Comparison of ENCODE assay signal across 8 cellular contexts in genomic region chr6:157323924-157324276, GRCh38. TPM values are rescaled to one million over a fixed set of nuclear protein-coding genes. Genes with fewer than 3 reads are reported as not detected.
DNase-seq lines count a peak whose midpoint lies in the region; ATAC-seq and TF ChIP-seq lines count a peak whose summit lies in the region.

No MANE protein-coding gene starts in this region.

- H3K9me2 ChIP-seq in OCI-LY1 (ENCODE audit: low read depth, low read length) (no peaks in the 10 kb centered on the region), hepatocyte (replicated peaks; ENCODE audit: insufficient read depth) (no peaks in the 10 kb centered on the region)

- H3K4me3 ChIP-seq in H7 (ENCODE audit: insufficient read depth, low read depth, low read length) (peak overlapping the region; percentile 94), OCI-LY1 (ENCODE audit: low read depth, low read length, poor library complexity, severe bottlenecking) (peak overlapping the region; percentile 73), astrocyte of the cerebellum (ENCODE audit: low read depth, low read length) (peak overlapping the region; percentile 73), hepatocyte (peak overlapping the region; percentile 82), gastrocnemius medialis (peak overlapping the region; percentile 73 to 91 (median 80))

- in situ Hi-C loops in astrocyte of the cerebellum (cut with HindIII; ENCODE audit: low sequenced_read_pairs) (loop anchor here (5.0 kb wide), 3 partner anchors 48 to 558 kb away; no protein-coding TSS in a partner anchor), gastrocnemius medialis (cut with MboI; ENCODE audit: low sequenced_read_pairs in 4 of 4) (loop anchor here in 2 of 4 donors (10.0 kb wide), 2 partner anchors 51 to 271 kb away; no protein-coding TSS in a partner anchor)

- intact Hi-C loops in gastrocnemius medialis (cut with DNase I; ENCODE audit: low total_unique reads), result loop anchor here (2.0 kb wide), 1 partner anchor 57 kb away; the partner anchor contains the start of gene ZDHHC14

- no peaks in the 10 kb centered on the region for H3K9me3 ChIP-seq in OCI-LY1 (ENCODE audit: low read length)
- H3K9me3 ChIP-seq in hepatocyte (ENCODE audit: low read depth), result no peaks in the 10 kb centered on the region
- H3K9me3 ChIP-seq in gastrocnemius medialis, result no peaks in the 10 kb centered on the region

- H3F3A ChIP-seq in OCI-LY1 (ENCODE audit: insufficient read depth, low read length), result no peaks in the 10 kb centered on the region

- H3K79me2 ChIP-seq in OCI-LY1 (ENCODE audit: insufficient read depth, low read length), result no peaks in the 10 kb centered on the region
- peaks cover 18% of the 10 kb centered on the region for H3K79me2 ChIP-seq in hepatocyte

- H3K4me1 ChIP-seq in OCI-LY1 (ENCODE audit: insufficient read depth, low read length, severe bottlenecking) (peaks cover 15% of the 10 kb centered on the region), hepatocyte (ENCODE audit: insufficient read depth) (peaks cover 4% of the 10 kb centered on the region), gastrocnemius medialis (peaks cover 16 to 35% of the 10 kb centered on the region in 2 donors)

- WGBS in hepatocyte (ENCODE audit: low lambda C conversion rate, missing lambda C conversion rate), result under 1% methylated on average over 21 of the region's 21 CpGs

- H3K36me3 ChIP-seq in H7 (replicated peaks; ENCODE audit: control insufficient read depth, insufficient read depth, low read length) (no peaks in the 10 kb centered on the region), OCI-LY1 (ENCODE audit: insufficient read depth, low read length) (peaks cover 6% of the 10 kb centered on the region; the same call in 1 of the 2 replicates), hepatocyte (replicated peaks; ENCODE audit: insufficient read depth, low read depth) (no peaks in the 10 kb centered on the region), gastrocnemius medialis (peaks cover 0 to 10% of the 10 kb centered on the region in 2 donors)

- H3K9ac ChIP-seq in OCI-LY1 (ENCODE audit: low read length), result peak overlapping the region; percentile 72

- H3K27me3 ChIP-seq in H7 (ENCODE audit: control insufficient read depth, insufficient read depth, low read length) (no peaks in the 10 kb centered on the region; the same call in 1 of the 2 replicates), OCI-LY1 (ENCODE audit: insufficient read depth, low read length) (0 out of 2 replicates have a peak, but pooled peaks cover 4% of the 10 kb centered on the region), hepatocyte (no peaks in the 10 kb centered on the region), gastrocnemius medialis (no peaks in the 10 kb centered on the region)

- TF ChIP-seq CTCF in OCI-LY1 (IDR thresholded peaks at IDR 0.05; ENCODE audit: low read length), result 0 out of 2 replicates have a peak, but pooled peaks have one; percentile 7
- no peak for TF ChIP-seq CTCF in astrocyte of the cerebellum (IDR thresholded peaks at IDR 0.05; ENCODE audit: low read depth, low read length, missing control alignments)
- peak; percentile 30 for TF ChIP-seq CTCF in hepatocyte (IDR thresholded peaks at IDR 0.05; ENCODE audit: poor library complexity)
- TF ChIP-seq CTCF in gastrocnemius medialis (IDR thresholded peaks at IDR 0.05 in 4 of 5, conservative IDR thresholded peaks at IDR 0.05 in 1 of 5), result no peak

- DNase-seq in Daoy (ENCODE audit: low read depth), result peak; percentile 91
- peak; percentile 78 for DNase-seq in H7
- DNase-seq in astrocyte of the cerebellum (ENCODE audit: low read depth), result peak; percentile 39
- DNase-seq in hepatocyte (ENCODE audit: low spot score), result peak; percentile 88
- DNase-seq in gastrocnemius medialis, result peak; percentile 68 to 77
- no peak for DNase-seq in NCI-H1436 treated with DMSO at 0.1 percent for 48 hours (lab: John Stamatoyannopoulos, UW)
- DNase-seq in kidney glomerular epithelial cell (lab: John Stamatoyannopoulos, UW), result no peak

- H2AFZ ChIP-seq in OCI-LY1 (ENCODE audit: low read length), result peak overlapping the region; percentile 88
- H2AFZ ChIP-seq in hepatocyte, result peak overlapping the region; percentile 89

- H3K4me2 ChIP-seq in OCI-LY1 (ENCODE audit: low read length) (peak overlapping the region; percentile 97), hepatocyte (peak overlapping the region; percentile 86)

- no peaks in the 10 kb centered on the region for H4K20me1 ChIP-seq in OCI-LY1 (ENCODE audit: insufficient read depth, low read length)
- H4K20me1 ChIP-seq in hepatocyte (ENCODE audit: insufficient read depth, poor library complexity, severe bottlenecking), result no peaks in the 10 kb centered on the region

- peak; percentile 65 to 75 for ATAC-seq in gastrocnemius medialis

- no peak for TF ChIP-seq POLR2A in gastrocnemius medialis (IDR thresholded peaks at IDR 0.05)

- H3K27ac ChIP-seq in OCI-LY1 (ENCODE audit: low read depth, low read length, poor library complexity, severe bottlenecking) (no peak overlapping the region), hepatocyte (peak overlapping the region; percentile 96), gastrocnemius medialis (peak overlapping the region; percentile 89 to 94 (median 92))

RNA-seq across cellular contexts. Expression of gene TMEM242, which starts 0.6 kb away (rescaled TPM):
- 10.5 and 15.8 TPM in 2 replicates for total RNA-seq in Daoy (2014; rRNA removed; shearing (Covaris generic))
- total RNA-seq in H7 (2014; rRNA removed; shearing (Covaris generic)), result 4.6 and 6.5 TPM in 2 replicates
- 8.7 and 9.0 TPM in 2 replicates for total RNA-seq in hepatocyte
- polyA plus RNA-seq in hepatocyte, result 13.7 TPM in 2 replicates
- 1 to 10 TPM; 3.9 to 7.7 (median 6.3) TPM for total RNA-seq in gastrocnemius medialis

RNA-seq across cellular contexts. Expression of gene ZDHHC14, which starts 57.1 kb away (rescaled TPM):
- 6.5 and 12.2 TPM in 2 replicates for total RNA-seq in Daoy (2014; rRNA removed; shearing (Covaris generic))
- total RNA-seq in H7 (2014; rRNA removed; shearing (Covaris generic)), result 1.1 and 2.9 TPM in 2 replicates
- total RNA-seq in hepatocyte (11.8 and 17.3 TPM in 2 replicates), gastrocnemius medialis (1 to 10 TPM; 3.7 to 7.7 (median 5.9) TPM)
- polyA plus RNA-seq in hepatocyte, result 20.2 and 25.2 TPM in 2 replicates

Comparison
In these comparisons a context has a peak if more than half of its experiments do, and no peak if none do; other contexts are left out.
1. DNase-seq: peak in Daoy (single experiment), H7 (single experiment), astrocyte of the cerebellum (single experiment), hepatocyte (single experiment) and gastrocnemius medialis (2 of 2); none in NCI-H1436 treated with DMSO at 0.1 percent for 48 hours (single experiment) and kidney glomerular epithelial cell (single experiment).
2. CTCF ChIP-seq: peak in OCI-LY1 (single experiment) and hepatocyte (single experiment); none in astrocyte of the cerebellum (single experiment) and gastrocnemius medialis (0 of 5).
3. Peak in every context shown above with its lines, with median percentiles within 50 percentile points of each other: H3K4me3 ChIP-seq.